ENCODE assay signal across 8 cellular contexts in genomic region chr7:44587843-44588711, GRCh38. TPM values are rescaled to one million over a fixed set of nuclear protein-coding genes. Genes with fewer than 3 reads are reported as not detected.
DNase-seq lines count a peak whose midpoint lies in the region; ATAC-seq and TF ChIP-seq lines count a peak whose summit lies in the region.

No MANE protein-coding gene starts in this region.

- TF ChIP-seq CTCF in fibroblast of pulmonary artery (IDR thresholded peaks at IDR 0.05; ENCODE audit: low read length, missing control alignments) (peak; percentile 71), progenitor cell of endocrine pancreas (IDR thresholded peaks at IDR 0.05; ENCODE audit: unreplicated experiment) (peak; percentile 59)

- CTCF ChIA-PET in HEK293T (lab: Yijun Ruan, JAX) = interaction anchor here (0.6 to 1.2 kb wide), 6 partner anchors 11 to 259 kb away, joined by 3 to 7 read pairs (median 4); partner anchors contain the start of genes DDX56 and OGDH

- no peaks in the 10 kb centered on the region for H3K9me3 Mint-ChIP-seq in progenitor cell of endocrine pancreas (ENCODE audit: low read depth)

- no peaks in the 10 kb centered on the region for H3K36me3 Mint-ChIP-seq in progenitor cell of endocrine pancreas (ENCODE audit: insufficient read depth)

- peaks cover 2% of the 10 kb centered on the region for H3K27me3 Mint-ChIP-seq in progenitor cell of endocrine pancreas

- in situ Hi-C loops in Caki2 (cut with HindIII; ENCODE audit: low pct_unique_long_range_greater_than_20kb, low sequenced_read_pairs) = no loop called here

- POLR2A ChIA-PET in HEK293T (lab: Yijun Ruan, JAX) = interaction anchor here (1.0 to 1.4 kb wide), 3 partner anchors 14 to 259 kb away, joined by 3 read pairs; partner anchors contain the start of genes DDX56 and OGDH

- ATAC-seq in HG03108 (IDR thresholded peaks at IDR 0.05; ENCODE audit: unreplicated experiment) (peak; percentile 65), GM21737 (IDR thresholded peaks at IDR 0.05; ENCODE audit: unreplicated experiment) (no peak)

- DNase-seq in Caki2 (ENCODE audit: low read depth) (peak; percentile 59), NOMO-1 treated with dmso at 0.1 percent for 144 hours (lab: John Stamatoyannopoulos, UW; ENCODE audit: unreplicated experiment) (peak; percentile 41), fibroblast of pulmonary artery (ENCODE audit: low read depth) (peak; percentile 81), progenitor cell of endocrine pancreas (ENCODE audit: low spot score, unreplicated experiment) (no peak), HEK293T (ENCODE audit: extremely low spot score) (no peak)
- peak; percentile 42 for DNase-seq in activated T-cell treated with anti-CD3 and anti-CD28 coated beads, Interleukin-2, amount 50 U/mL, for 1 hour

- no peaks in the 10 kb centered on the region for H3K4me1 Mint-ChIP-seq in progenitor cell of endocrine pancreas (ENCODE audit: low read depth)

- H3K4me3 Mint-ChIP-seq in progenitor cell of endocrine pancreas (ENCODE audit: low read depth) = no peak overlapping the region

- H3K4me3 ChIP-seq in fibroblast of pulmonary artery (replicated peaks; ENCODE audit: low read depth, low read length) = no peak overlapping the region

- H3K27ac Mint-ChIP-seq in progenitor cell of endocrine pancreas = no peak overlapping the region

TF ChIP-seq in HEK293T, 16 proteins besides CTCF, POLR2A, EP300 and RAD21:
- no peak for TF ChIP-seq TARDBP (IDR thresholded peaks at IDR 0.05)
- no peak for TF ChIP-seq LEF1 (IDR thresholded peaks at IDR 0.05; ENCODE audit: borderline replicate concordance)
- TF ChIP-seq NFRKB (IDR thresholded peaks at IDR 0.05) = no peak
- TF ChIP-seq FOXM1 (IDR thresholded peaks at IDR 0.05; ENCODE audit: borderline replicate concordance) = no peak
- TF ChIP-seq ELF4 (IDR thresholded peaks at IDR 0.05) = no peak
- no peak for TF ChIP-seq ZNF384 (IDR thresholded peaks at IDR 0.05)
- no peak for TF ChIP-seq ARNT (IDR thresholded peaks at IDR 0.05)
- TF ChIP-seq SP1 (IDR thresholded peaks at IDR 0.05) = no peak
- no peak for TF ChIP-seq FOXA1 (IDR thresholded peaks at IDR 0.05)
- no peak for TF ChIP-seq HDGF (IDR thresholded peaks at IDR 0.05; ENCODE audit: borderline replicate concordance)
- no peak for TF ChIP-seq FOXK2 (IDR thresholded peaks at IDR 0.05)
- no peak for TF ChIP-seq L3MBTL2 (conservative IDR thresholded peaks at IDR 0.05)
- TF ChIP-seq SUZ12 (IDR thresholded peaks at IDR 0.05) = no peak
- TF ChIP-seq CTBP1 (IDR thresholded peaks at IDR 0.05; ENCODE audit: borderline replicate concordance) = no peak
TF ChIP-seq in HEK293T: peak in this region for 0.

RNA-seq across cellular contexts. Expression of gene TMED4, which starts 6.0 kb away (rescaled TPM):
- total RNA-seq in Caki2 (2014; rRNA removed; shearing (Covaris generic); ENCODE audit: low replicate concordance) = 263 and 317 TPM in 2 replicates
- 117 and 119 TPM in 2 replicates for total RNA-seq in progenitor cell of endocrine pancreas

RNA-seq across cellular contexts. Expression of gene DDX56, which starts 14.4 kb away (rescaled TPM):
- 131 and 153 TPM in 2 replicates for total RNA-seq in Caki2 (2014; rRNA removed; shearing (Covaris generic); ENCODE audit: low replicate concordance)
- 111 and 120 TPM in 2 replicates for total RNA-seq in progenitor cell of endocrine pancreas

RNA-seq across cellular contexts. Expression of gene OGDH, which starts 18.4 kb away (rescaled TPM):
- 33.4 and 56.0 TPM in 2 replicates for total RNA-seq in Caki2 (2014; rRNA removed; shearing (Covaris generic); ENCODE audit: low replicate concordance)
- 93.5 and 105 TPM in 2 replicates for total RNA-seq in progenitor cell of endocrine pancreas

RNA-seq across cellular contexts. Expression of gene NPC1L1, which starts 46.9 kb away (rescaled TPM):
- total RNA-seq in Caki2 (2014; rRNA removed; shearing (Covaris generic); ENCODE audit: low replicate concordance) = not detected in 2 replicates
- 21.0 and 21.2 TPM in 2 replicates for total RNA-seq in progenitor cell of endocrine pancreas

Comparison
In these comparisons a context has a peak if more than half of its experiments do, and no peak if none do; other contexts are left out.
1. DNase-seq: peak in Caki2 (single experiment), NOMO-1 treated with dmso at 0.1 percent for 144 hours (single experiment), activated T-cell treated with anti-CD3 and anti-CD28 coated beads, Interleukin-2, amount 50 U/mL, for 1 hour (single experiment) and fibroblast of pulmonary artery (single experiment); none in progenitor cell of endocrine pancreas (single experiment) and HEK293T (single experiment).